In genomic region chr11:65448418-65449196, GRCh38 we compare ENCODE assay signal across 1 cellular context.
TF ChIP-seq lines count a peak whose summit lies in the region.

No MANE protein-coding gene starts in this region.

TF ChIP-seq in liver, 16 proteins besides CTCF, POLR2A, EP300 and RAD21 (continued from another document):
- no peak for TF ChIP-seq ZBTB33 (IDR thresholded peaks at IDR 0.05)
- no peak for TF ChIP-seq NR2F2 (IDR thresholded peaks at IDR 0.05)
